ENCODE assay signal across 19 cellular contexts in the genomic region with DNA sequence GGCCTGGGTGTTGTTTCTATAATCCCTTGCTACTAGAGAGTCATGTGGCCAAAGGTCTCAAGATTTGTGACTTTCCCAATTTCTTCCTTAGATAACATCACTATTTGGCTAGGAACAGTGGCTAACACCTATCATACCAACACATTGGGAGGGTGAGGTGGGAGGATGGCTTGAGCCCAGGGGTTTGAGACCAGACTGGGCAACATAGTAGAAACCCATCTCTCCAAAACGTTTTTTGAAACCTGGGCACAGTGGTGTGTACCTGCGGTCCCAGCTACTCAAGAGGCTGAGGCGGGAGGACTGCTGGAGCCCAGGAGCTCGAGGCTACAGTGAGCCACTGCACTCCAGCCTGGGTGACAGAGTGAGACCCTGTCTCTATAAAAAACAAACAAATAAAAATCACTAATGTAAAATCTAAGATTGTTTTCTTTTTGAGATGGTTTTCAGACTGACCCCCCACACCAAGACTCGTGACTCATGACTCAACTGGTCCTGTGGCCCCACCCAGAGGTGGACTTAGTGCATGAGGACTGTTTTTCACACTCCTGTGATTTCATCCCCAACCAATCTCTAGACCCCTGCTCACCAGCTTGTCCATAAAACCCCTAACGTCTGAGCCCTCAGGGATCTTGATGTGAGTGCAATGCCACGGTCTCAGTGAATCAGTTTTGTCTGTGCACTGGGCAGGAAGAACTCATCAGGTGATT.
"Had no signal": no experiment of that assay in that cellular context is flagged by ENCODE, and none has a peak within 500 bp of the region (broad histone marks: within the 10 kb centered on the region; RNA-seq: fewer than 3 reads in every experiment).

No MANE protein-coding gene starts in this region.

- FAIRE-seq: endometrium had no signal

- H3K4me2 ChIP-seq: smooth muscle cell had no signal

- H3K27me3 ChIP-seq: body of pancreas, transverse colon, vagina had no signal

- H3K36me3 ChIP-seq: transverse colon, vagina had no signal

- ATAC-seq: activated CD8-positive, alpha-beta T cell treated with anti-CD3 and anti-CD28 coated beads, Interleukin-2, amount 10 ng/mL, durations not matched to agents 7 days and 5 days; body of pancreas; sciatic nerve; stimulated activated naive B cell treated with anti-CD40 and anti-IgM and Interleukin-4, amounts not matched to agents 10 μg/mL and 1 μg/mL and 100 μg/mL, for 72 hours had no signal

- DNase-seq: activated CD4-positive, alpha-beta T cell treated with anti-CD3 and anti-CD28 coated beads, Interleukin-2, amount 50 U/mL, for 1 hour; activated CD4-positive, CD25-positive, alpha-beta regulatory T cell treated with anti-CD3 and anti-CD28 coated beads, Interleukin-2, amount 50 U/mL, for 72 hours; activated CD8-positive, alpha-beta T cell treated with anti-CD3 and anti-CD28 coated beads, Interleukin-2, amount 10 ng/mL, durations not matched to agents 7 days and 5 days; activated gamma-delta T cell; anterior cingulate cortex; body of pancreas; foreskin melanocyte; hippocampal formation; mesenchymal stem cell; naive B cell; occipital lobe; stimulated activated CD4-positive, alpha-beta T cell treated with anti-CD3 and anti-CD28 coated beads, Interleukin-15, amount 100 ng/mL, for 24 hours; stimulated activated naive B cell treated with anti-CD40 and anti-IgM and Interleukin-4, amounts not matched to agents 10 μg/mL and 1 μg/mL and 100 μg/mL, for 72 hours; transverse colon had no signal

- H3K4me1 ChIP-seq: body of pancreas, vagina had no signal

- H3K9me3 ChIP-seq: body of pancreas, transverse colon, vagina had no signal

- H3K27ac ChIP-seq: body of pancreas, transverse colon, vagina, VCaP had no signal

- H3K4me3 ChIP-seq: body of pancreas, smooth muscle cell, transverse colon, vagina had no signal
